In genomic region chr5:123454236-123454911, GRCh38 we compare ENCODE assay signal across 1 cellular context.
TF ChIP-seq lines count a peak whose summit lies in the region.

No MANE protein-coding gene starts in this region.

TF ChIP-seq in endothelial cell of umbilical vein, 7 proteins besides CTCF, POLR2A, EP300 and RAD21:
- TF ChIP-seq JUN (IDR thresholded peaks at IDR 0.05; ENCODE audit: borderline replicate concordance, insufficient read depth, insufficient read length, low read depth), result no peak
- no peak for TF ChIP-seq POLR2AphosphoS5 (IDR thresholded peaks at IDR 0.05; ENCODE audit: insufficient read depth, low read depth, low read length)
- TF ChIP-seq EZH2 (IDR thresholded peaks at IDR 0.05; ENCODE audit: borderline replicate concordance, low read depth, low read length, severe bottlenecking), result no peak
- no peak for TF ChIP-seq MAX (IDR thresholded peaks at IDR 0.05; ENCODE audit: insufficient read depth, insufficient read length)
- no peak for TF ChIP-seq GATA2 (IDR thresholded peaks at IDR 0.05; ENCODE audit: insufficient read depth, insufficient read length, low read depth, low read length)
- TF ChIP-seq FOS (IDR thresholded peaks at IDR 0.05; ENCODE audit: borderline replicate concordance, insufficient read depth, low read length), result no peak
- no peak for TF ChIP-seq MYC (IDR thresholded peaks at IDR 0.05; ENCODE audit: low read depth, low read length)
